In the genomic region with DNA sequence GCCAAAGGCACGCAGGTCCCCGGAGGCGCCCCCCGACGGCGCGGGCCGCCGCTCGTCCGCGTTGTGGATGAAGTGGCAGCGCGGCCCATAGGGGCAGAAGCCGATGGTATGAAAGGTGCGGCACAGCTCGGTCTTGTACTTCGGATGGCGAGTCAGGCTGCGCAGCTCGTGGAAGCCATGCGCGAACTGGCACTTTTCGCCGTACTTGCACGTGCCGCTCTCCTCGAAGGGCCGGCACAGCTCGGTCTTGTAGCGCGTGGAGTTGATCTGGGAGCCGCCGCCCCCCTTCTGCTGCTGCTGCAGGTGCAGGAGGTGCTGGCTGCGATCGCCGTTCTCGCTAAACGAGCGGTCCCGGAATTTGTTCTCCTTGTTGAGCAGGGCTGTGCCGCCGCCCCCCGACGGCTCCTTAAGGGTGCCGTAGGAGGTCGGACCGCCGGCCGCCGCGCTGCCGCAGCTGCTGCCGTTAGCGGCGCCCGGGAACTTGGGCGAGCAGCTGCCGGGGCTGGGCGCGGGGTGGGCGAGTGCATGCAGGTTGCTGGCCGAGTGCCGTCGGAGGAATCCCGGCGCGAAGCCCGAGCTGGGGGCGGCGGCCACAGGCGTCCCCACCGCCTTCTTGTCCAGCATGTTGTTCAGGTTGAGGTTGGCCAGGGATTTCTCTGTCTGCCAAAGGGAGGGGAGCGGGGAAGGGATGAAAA, we compare ENCODE assay signal across 2 cellular contexts.
TF ChIP-seq lines count a peak whose summit lies in the region.

No MANE protein-coding gene starts in this region.

TF ChIP-seq in WTC11, 78 proteins besides CTCF, POLR2A, EP300 and RAD21 (continued from another document and continues in another):
- TF ChIP-seq ZSCAN18 (CRISPR knock-in tag; IDR thresholded peaks at IDR 0.05) = no peak
- TF ChIP-seq NFE2L1 (CRISPR knock-in tag; IDR thresholded peaks at IDR 0.05) = no peak; the same call in none of the 2 replicates
- TF ChIP-seq, protein P1, sequence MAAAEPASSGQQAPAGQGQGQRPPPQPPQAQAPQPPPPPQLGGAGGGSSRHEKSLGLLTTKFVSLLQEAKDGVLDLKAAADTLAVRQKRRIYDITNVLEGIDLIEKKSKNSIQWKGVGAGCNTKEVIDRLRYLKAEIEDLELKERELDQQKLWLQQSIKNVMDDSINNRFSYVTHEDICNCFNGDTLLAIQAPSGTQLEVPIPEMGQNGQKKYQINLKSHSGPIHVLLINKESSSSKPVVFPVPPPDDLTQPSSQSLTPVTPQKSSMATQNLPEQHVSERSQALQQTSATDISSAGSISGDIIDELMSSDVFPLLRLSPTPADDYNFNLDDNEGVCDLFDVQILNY (CRISPR knock-in tag; IDR thresholded peaks at IDR 0.05) = no peak
- no peak for TF ChIP-seq RORB (CRISPR knock-in tag; IDR thresholded peaks at IDR 0.05)
- TF ChIP-seq, protein P2, sequence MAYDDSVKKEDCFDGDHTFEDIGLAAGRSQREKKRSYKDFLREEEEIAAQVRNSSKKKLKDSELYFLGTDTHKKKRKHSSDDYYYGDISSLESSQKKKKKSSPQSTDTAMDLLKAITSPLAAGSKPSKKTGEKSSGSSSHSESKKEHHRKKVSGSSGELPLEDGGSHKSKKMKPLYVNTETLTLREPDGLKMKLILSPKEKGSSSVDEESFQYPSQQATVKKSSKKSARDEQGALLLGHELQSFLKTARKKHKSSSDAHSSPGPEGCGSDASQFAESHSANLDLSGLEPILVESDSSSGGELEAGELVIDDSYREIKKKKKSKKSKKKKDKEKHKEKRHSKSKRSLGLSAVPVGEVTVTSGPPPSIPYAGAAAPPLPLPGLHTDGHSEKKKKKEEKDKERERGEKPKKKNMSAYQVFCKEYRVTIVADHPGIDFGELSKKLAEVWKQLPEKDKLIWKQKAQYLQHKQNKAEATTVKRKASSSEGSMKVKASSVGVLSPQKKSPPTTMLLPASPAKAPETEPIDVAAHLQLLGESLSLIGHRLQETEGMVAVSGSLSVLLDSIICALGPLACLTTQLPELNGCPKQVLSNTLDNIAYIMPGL (CRISPR knock-in tag; IDR thresholded peaks at IDR 0.05) = 0 out of 2 replicates have a peak, but pooled peaks have one; percentile 36
- TF ChIP-seq RELA (CRISPR knock-in tag; IDR thresholded peaks at IDR 0.05; ENCODE audit: borderline replicate concordance) = no peak
- no peak for TF ChIP-seq PRRX2 (CRISPR knock-in tag; IDR thresholded peaks at IDR 0.05)
- peak; percentile 64; the same call in 1 of the 2 replicates for TF ChIP-seq KAT7 (CRISPR knock-in tag; IDR thresholded peaks at IDR 0.05; ENCODE audit: borderline replicate concordance)
- TF ChIP-seq ZNF263 (CRISPR knock-in tag; IDR thresholded peaks at IDR 0.05; ENCODE audit: low read depth) = peak; percentile 35; the same call in 1 of the 2 replicates
- TF ChIP-seq FOXP4 (CRISPR knock-in tag; IDR thresholded peaks at IDR 0.05) = no peak
- TF ChIP-seq OVOL2 (CRISPR knock-in tag; IDR thresholded peaks at IDR 0.05; ENCODE audit: borderline replicate concordance) = no peak
- no peak for TF ChIP-seq SOX15 (CRISPR knock-in tag; IDR thresholded peaks at IDR 0.05)
- TF ChIP-seq ZNF232 (CRISPR knock-in tag; IDR thresholded peaks at IDR 0.05) = no peak; the same call in 1 of the 2 replicates
- TF ChIP-seq, protein P3, sequence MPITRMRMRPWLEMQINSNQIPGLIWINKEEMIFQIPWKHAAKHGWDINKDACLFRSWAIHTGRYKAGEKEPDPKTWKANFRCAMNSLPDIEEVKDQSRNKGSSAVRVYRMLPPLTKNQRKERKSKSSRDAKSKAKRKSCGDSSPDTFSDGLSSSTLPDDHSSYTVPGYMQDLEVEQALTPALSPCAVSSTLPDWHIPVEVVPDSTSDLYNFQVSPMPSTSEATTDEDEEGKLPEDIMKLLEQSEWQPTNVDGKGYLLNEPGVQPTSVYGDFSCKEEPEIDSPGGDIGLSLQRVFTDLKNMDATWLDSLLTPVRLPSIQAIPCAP (CRISPR knock-in tag; IDR thresholded peaks at IDR 0.05) = 0 out of 2 replicates have a peak, but pooled peaks have one; percentile 8

TF ChIP-seq in HepG2, 621 proteins besides CTCF, POLR2A, EP300 and RAD21 (continued from another document and continues in another):
- TF ChIP-seq, protein P4, sequence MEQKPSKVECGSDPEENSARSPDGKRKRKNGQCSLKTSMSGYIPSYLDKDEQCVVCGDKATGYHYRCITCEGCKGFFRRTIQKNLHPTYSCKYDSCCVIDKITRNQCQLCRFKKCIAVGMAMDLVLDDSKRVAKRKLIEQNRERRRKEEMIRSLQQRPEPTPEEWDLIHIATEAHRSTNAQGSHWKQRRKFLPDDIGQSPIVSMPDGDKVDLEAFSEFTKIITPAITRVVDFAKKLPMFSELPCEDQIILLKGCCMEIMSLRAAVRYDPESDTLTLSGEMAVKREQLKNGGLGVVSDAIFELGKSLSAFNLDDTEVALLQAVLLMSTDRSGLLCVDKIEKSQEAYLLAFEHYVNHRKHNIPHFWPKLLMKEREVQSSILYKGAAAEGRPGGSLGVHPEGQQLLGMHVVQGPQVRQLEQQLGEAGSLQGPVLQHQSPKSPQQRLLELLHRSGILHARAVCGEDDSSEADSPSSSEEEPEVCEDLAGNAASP (CRISPR knock-in tag; IDR thresholded peaks at IDR 0.05; ENCODE audit: borderline replicate concordance) = no peak
- TF ChIP-seq ZBTB21 (CRISPR knock-in tag; IDR thresholded peaks at IDR 0.05) (no peak), JDP2 (CRISPR knock-in tag; IDR thresholded peaks at IDR 0.05; ENCODE audit: borderline replicate concordance) (no peak), NR1H2 (CRISPR knock-in tag; IDR thresholded peaks at IDR 0.05; ENCODE audit: borderline replicate concordance, low read depth) (peak; percentile 88; the same call in 1 of the 2 replicates), ZSCAN9 (CRISPR knock-in tag; IDR thresholded peaks at IDR 0.05; ENCODE audit: borderline replicate concordance) (0 out of 2 replicates have a peak, but pooled peaks have one; percentile 51), IKZF1 (IDR thresholded peaks at IDR 0.05) (no peak), ZNF138 (CRISPR knock-in tag; IDR thresholded peaks at IDR 0.05; ENCODE audit: low read depth) (0 out of 2 replicates have a peak, but pooled peaks have one; percentile 73), IKZF4 (CRISPR knock-in tag; IDR thresholded peaks at IDR 0.05; ENCODE audit: borderline replicate concordance, low read depth, not compliant biosample characterization) (no peak), ARID4A (CRISPR knock-in tag; IDR thresholded peaks at IDR 0.05; ENCODE audit: borderline replicate concordance) (peak; percentile 10; the same call in 1 of the 2 replicates), ZNF839 (CRISPR knock-in tag; IDR thresholded peaks at IDR 0.05; ENCODE audit: borderline replicate concordance) (no peak), ZSCAN30 (CRISPR knock-in tag; IDR thresholded peaks at IDR 0.05) (no peak), IRX3 (CRISPR knock-in tag; IDR thresholded peaks at IDR 0.05; ENCODE audit: borderline replicate concordance, low read depth) (peak; percentile 33; the same call in 1 of the 2 replicates), RNF2 (conservative IDR thresholded peaks at IDR 0.05; ENCODE audit: low read depth) (peak; percentile 57; the same call in 1 of the 2 replicates), ZNF280D (CRISPR knock-in tag; IDR thresholded peaks at IDR 0.05) (no peak), ZNF564 (CRISPR knock-in tag; IDR thresholded peaks at IDR 0.05) (peak; percentile 15; the same call in 1 of the 2 replicates)
- TF ChIP-seq, protein P5, sequence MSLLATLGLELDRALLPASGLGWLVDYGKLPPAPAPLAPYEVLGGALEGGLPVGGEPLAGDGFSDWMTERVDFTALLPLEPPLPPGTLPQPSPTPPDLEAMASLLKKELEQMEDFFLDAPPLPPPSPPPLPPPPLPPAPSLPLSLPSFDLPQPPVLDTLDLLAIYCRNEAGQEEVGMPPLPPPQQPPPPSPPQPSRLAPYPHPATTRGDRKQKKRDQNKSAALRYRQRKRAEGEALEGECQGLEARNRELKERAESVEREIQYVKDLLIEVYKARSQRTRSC (CRISPR knock-in tag; IDR thresholded peaks at IDR 0.05; ENCODE audit: low read depth) = no peak
- TF ChIP-seq, protein P6, sequence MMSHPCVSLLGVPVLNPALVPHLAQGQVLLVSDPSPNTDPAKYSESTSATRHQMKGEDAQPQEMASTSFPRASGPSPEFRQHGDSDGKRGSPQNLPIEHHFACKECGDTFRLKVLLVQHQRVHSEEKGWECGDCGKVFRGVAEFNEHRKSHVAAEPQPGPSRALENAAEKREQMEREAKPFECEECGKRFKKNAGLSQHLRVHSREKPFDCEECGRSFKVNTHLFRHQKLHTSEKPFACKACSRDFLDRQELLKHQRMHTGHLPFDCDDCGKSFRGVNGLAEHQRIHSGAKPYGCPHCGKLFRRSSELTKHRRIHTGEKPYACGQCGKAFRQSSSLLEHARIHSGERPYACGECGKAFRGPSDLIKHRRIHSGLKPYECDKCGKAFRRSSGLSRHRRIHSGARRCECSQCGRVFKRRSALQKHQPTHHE (CRISPR knock-in tag; IDR thresholded peaks at IDR 0.05; ENCODE audit: borderline replicate concordance) = peak; percentile 21; the same call in 1 of the 2 replicates
- TF ChIP-seq, protein P7, sequence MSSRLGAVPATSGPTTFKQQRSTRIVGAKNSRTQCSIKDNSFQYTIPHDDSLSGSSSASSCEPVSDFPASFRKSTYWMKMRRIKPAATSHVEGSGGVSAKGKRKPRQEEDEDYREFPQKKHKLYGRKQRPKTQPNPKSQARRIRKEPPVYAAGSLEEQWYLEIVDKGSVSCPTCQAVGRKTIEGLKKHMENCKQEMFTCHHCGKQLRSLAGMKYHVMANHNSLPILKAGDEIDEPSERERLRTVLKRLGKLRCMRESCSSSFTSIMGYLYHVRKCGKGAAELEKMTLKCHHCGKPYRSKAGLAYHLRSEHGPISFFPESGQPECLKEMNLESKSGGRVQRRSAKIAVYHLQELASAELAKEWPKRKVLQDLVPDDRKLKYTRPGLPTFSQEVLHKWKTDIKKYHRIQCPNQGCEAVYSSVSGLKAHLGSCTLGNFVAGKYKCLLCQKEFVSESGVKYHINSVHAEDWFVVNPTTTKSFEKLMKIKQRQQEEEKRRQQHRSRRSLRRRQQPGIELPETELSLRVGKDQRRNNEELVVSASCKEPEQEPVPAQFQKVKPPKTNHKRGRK (CRISPR knock-in tag; IDR thresholded peaks at IDR 0.05) = no peak
- TF ChIP-seq, protein P8, sequence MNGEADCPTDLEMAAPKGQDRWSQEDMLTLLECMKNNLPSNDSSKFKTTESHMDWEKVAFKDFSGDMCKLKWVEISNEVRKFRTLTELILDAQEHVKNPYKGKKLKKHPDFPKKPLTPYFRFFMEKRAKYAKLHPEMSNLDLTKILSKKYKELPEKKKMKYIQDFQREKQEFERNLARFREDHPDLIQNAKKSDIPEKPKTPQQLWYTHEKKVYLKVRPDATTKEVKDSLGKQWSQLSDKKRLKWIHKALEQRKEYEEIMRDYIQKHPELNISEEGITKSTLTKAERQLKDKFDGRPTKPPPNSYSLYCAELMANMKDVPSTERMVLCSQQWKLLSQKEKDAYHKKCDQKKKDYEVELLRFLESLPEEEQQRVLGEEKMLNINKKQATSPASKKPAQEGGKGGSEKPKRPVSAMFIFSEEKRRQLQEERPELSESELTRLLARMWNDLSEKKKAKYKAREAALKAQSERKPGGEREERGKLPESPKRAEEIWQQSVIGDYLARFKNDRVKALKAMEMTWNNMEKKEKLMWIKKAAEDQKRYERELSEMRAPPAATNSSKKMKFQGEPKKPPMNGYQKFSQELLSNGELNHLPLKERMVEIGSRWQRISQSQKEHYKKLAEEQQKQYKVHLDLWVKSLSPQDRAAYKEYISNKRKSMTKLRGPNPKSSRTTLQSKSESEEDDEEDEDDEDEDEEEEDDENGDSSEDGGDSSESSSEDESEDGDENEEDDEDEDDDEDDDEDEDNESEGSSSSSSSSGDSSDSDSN (CRISPR knock-in tag; IDR thresholded peaks at IDR 0.05) = peak; percentile 24
